8 cellular contexts compared by ENCODE assay signal in the genomic region with DNA sequence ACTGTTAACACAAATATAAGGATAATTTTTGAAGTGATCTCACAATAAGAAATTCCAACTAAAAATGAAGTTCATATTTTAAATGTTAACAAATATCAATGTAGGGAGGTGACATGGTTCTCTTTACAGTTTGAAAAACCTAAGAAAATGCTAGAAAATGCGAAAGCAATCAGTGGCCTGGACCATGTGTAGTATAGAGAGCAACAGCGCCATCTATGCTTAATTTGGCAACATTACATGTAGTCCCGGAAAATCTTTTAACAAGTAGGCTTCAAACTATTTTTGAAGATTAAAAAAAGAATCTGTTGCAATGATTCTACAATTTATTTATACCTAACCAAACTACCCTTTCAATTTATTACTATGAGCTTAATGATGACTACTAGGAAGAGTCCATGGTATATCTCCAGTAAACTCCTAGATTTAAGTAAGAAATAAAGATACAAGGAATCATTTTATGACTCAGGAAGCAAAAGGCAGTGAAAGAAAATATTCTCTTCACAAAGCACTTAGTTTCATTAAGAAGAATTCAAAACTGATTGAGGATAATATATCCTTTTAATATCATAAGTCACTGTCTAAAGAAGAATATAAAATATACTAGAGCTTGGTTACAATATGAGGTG. TPM values are rescaled to one million over a fixed set of nuclear protein-coding genes. Genes with fewer than 3 reads are reported as not detected.
A peak's percentile ranks its signal among the peaks of the same experiment; 100 is the strongest.
DNase-seq lines count a peak whose midpoint lies in the region; ATAC-seq and TF ChIP-seq lines count a peak whose summit lies in the region.

No MANE protein-coding gene starts in this region.

- no peak overlapping the region for H3K4me3 ChIP-seq in PC-9
- no peak overlapping the region for H3K4me3 ChIP-seq in lung

- H3K27me3 ChIP-seq in PC-9 (ENCODE audit: insufficient read depth, low read depth) (no peaks in the 10 kb centered on the region), lung (ENCODE audit: control insufficient read depth, insufficient read depth) (no peaks in the 10 kb centered on the region)

- no peaks in the 10 kb centered on the region for H3K4me1 ChIP-seq in PC-9 (replicated peaks; ENCODE audit: insufficient read depth)
- no peaks in the 10 kb centered on the region for H3K4me1 ChIP-seq in lung (ENCODE audit: control insufficient read depth in 2 of 2, insufficient read depth in 2 of 2, low read length in 2 of 2)

- no peak overlapping the region for H3K4me2 ChIP-seq in PC-9

- no peak overlapping the region for H3K27ac ChIP-seq in PC-9
- H3K27ac ChIP-seq in lung (ENCODE audit: low read depth in 1 of 2, low read length in 1 of 2), result no peak overlapping the region

- ATAC-seq in lung (ENCODE audit: insufficient read depth, low FRiP score) (no peak), HG03439 (IDR thresholded peaks at IDR 0.05; ENCODE audit: unreplicated experiment) (no peak)

- no peaks in the 10 kb centered on the region for H3K9me2 ChIP-seq in PC-9 (ENCODE audit: insufficient read depth)

- TF ChIP-seq CTCF in PC-9 (conservative IDR thresholded peaks at IDR 0.05) (peak; percentile 98), lung (IDR thresholded peaks at IDR 0.05; ENCODE audit: control extremely low read depth, extremely low read depth) (peak; percentile 53)

- DNase-seq in DMS53 (lab: John Stamatoyannopoulos, UW), result peak; percentile 72
- DNase-seq in HT1080 (ENCODE audit: low read depth), result peak; percentile 34
- DNase-seq in PC-9, result peak in 1 of 2 experiments; percentile 50
- peak; percentile 63 to 71 for DNase-seq in dermis microvascular lymphatic vessel endothelial cell (ENCODE audit: low read depth in 2 of 2)
- no peak for DNase-seq in lung (ENCODE audit: low spot score)
- no peak for DNase-seq in posterior vena cava (ENCODE audit: low spot score)
- no peak for DNase-seq in stimulated activated CD4-positive, alpha-beta T cell treated with anti-CD3 and anti-CD28 coated beads, Interleukin-4, amount 100 ng/mL, for 4 hours

- H3K36me3 ChIP-seq in PC-9 (ENCODE audit: low read depth), result peaks cover 16% of the 10 kb centered on the region
- H3K36me3 ChIP-seq in lung (ENCODE audit: control insufficient read depth in 2 of 2, insufficient read depth in 2 of 2, low read length in 2 of 2), result peaks cover 16 to 31% of the 10 kb centered on the region in 2 donors

- intact Hi-C loops in PC-9 (cut with micrococcal nuclease; ENCODE audit: unreplicated experiment), result loop anchor here (1.0 to 10.0 kb wide), 4 partner anchors 168 to 1635 kb away; no protein-coding TSS in a partner anchor
- intact Hi-C loops in posterior vena cava (cut with DNase I), result loop anchor here in 1 of 2 donors (5.0 kb wide), 1 partner anchor 60 kb away; no protein-coding TSS in a partner anchor

- H3F3A ChIP-seq in PC-9 (ENCODE audit: insufficient read depth, low read depth), result peaks cover 8% of the 10 kb centered on the region; the same call in 1 of the 2 replicates

- no peak overlapping the region for H2AFZ ChIP-seq in PC-9

- H4K20me1 ChIP-seq in PC-9 (ENCODE audit: insufficient read depth), result peaks cover 24% of the 10 kb centered on the region

- H3K9me3 ChIP-seq in PC-9 (ENCODE audit: insufficient read depth, low read depth) (no peaks in the 10 kb centered on the region), lung (ENCODE audit: control insufficient read depth in 2 of 2, insufficient read depth in 1 of 2, low read length in 1 of 2) (no peaks in the 10 kb centered on the region)

- 5 to 12% methylated on average over 3 of the region's 3 CpGs for WGBS in lung, 2 donors

- BruUV-seq in PC-9 (replicated peaks; lab: Mats Ljungman, UMichigan), result no TSS peak

- POLR2A ChIA-PET in PC-9 (lab: Charles Lee; ENCODE audit: unreplicated experiment), result no interaction called here

- no peaks in the 10 kb centered on the region for H3K79me2 ChIP-seq in PC-9 (ENCODE audit: low read depth)

- CTCF ChIA-PET in PC-9 (lab: Charles Lee), result interaction anchor here (0.7 to 1.1 kb wide), 2 partner anchors 112 to 591 kb away, joined by 3 to 8 read pairs; partner anchors contain the start of gene HDAC4

RNA-seq across cellular contexts. Expression of gene NDUFA10, which starts 33.3 kb away (rescaled TPM):
- total RNA-seq in HT1080 (2014; rRNA removed; shearing (Covaris generic)), result 127 and 135 TPM in 2 replicates
- 80.7 and 91.5 TPM in 2 replicates for polyA plus RNA-seq in HT1080 (2015; cell fraction: cytosol; rRNA removed)
- polyA plus RNA-seq in HT1080 (2015; cell fraction: nucleus; rRNA removed), result 100 and 111 TPM in 2 replicates
- 277 and 282 TPM in 2 replicates for total RNA-seq in PC-9 (2021)
- total RNA-seq in dermis microvascular lymphatic vessel endothelial cell, result 75.1 and 97.0 TPM in 2 replicates
- total RNA-seq in lung, result 100 to 1,000 TPM in 1 of 2 donors, 10 to 100 TPM in 1; 76.6 to 101 TPM
- 10 to 100 TPM; 56.9 to 66.1 TPM for polyA plus RNA-seq in lung
- 10 to 100 TPM; 63.9 to 70.1 TPM for total RNA-seq in posterior vena cava

RNA-seq across cellular contexts. Expression of gene OR6B2, which starts 38.4 kb away (rescaled TPM):
- total RNA-seq in HT1080 (2014; rRNA removed; shearing (Covaris generic)), result not detected in 2 replicates
- not detected in 2 replicates for polyA plus RNA-seq in HT1080 (2015; cell fraction: cytosol; rRNA removed)
- not detected in 2 replicates for polyA plus RNA-seq in HT1080 (2015; cell fraction: nucleus; rRNA removed)
- total RNA-seq in PC-9 (2021) (not detected in 2 replicates), dermis microvascular lymphatic vessel endothelial cell (not detected in 2 replicates), lung (not detected), posterior vena cava (not detected)
- polyA plus RNA-seq in lung, result not detected

Comparison
In these comparisons a context has a peak if more than half of its experiments do, and no peak if none do; other contexts are left out.
1. DNase-seq: peak in DMS53 (single experiment), HT1080 (single experiment) and dermis microvascular lymphatic vessel endothelial cell (2 of 2); none in lung (single experiment), posterior vena cava (single experiment) and stimulated activated CD4-positive, alpha-beta T cell treated with anti-CD3 and anti-CD28 coated beads, Interleukin-4, amount 100 ng/mL, for 4 hours (0 of 2).